Comparison of ENCODE assay signal across 14 cellular contexts in the genomic region with DNA sequence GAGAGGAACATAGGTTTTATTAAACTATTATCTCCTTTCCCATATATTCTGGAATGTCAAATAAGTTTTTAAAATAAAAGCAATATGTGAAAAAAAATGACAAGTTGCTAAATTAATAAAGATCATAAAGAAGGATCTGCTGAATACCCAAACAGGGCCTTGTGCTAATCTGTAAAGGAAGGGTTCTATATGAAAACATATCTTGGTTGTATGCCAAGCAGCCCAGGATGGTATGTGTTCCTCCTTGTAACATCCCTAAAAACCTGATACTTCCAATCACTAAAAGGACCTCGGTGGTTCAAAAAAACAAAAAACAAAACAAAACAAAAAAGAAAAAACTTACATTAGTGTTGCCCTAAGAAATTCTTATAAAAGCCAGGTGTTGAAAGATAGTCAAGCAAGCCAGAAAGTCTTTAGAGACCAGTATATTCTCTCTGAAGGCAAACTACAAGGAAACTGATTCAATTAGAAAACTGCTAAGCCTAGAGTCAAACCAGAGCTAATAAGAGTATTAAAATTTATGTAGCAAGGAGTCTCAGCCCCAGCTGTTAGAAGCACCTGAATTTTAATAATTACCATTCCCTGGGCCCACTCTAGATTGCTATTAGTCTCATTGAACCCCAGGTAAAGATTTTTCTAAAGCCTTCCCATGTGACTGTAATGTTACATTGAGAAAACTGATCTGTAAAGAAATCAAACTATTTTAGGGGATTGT.
A peak's percentile ranks its signal among the peaks of the same experiment; 100 is the strongest.
DNase-seq lines count a peak whose midpoint lies in the region; ATAC-seq and TF ChIP-seq lines count a peak whose summit lies in the region.
"Had no signal": no experiment of that assay in that cellular context is flagged by ENCODE, and none has a peak within 500 bp of the region (broad histone marks: within the 10 kb centered on the region; RNA-seq: fewer than 3 reads in every experiment).

No MANE protein-coding gene starts in this region.

- no peak overlapping the region for H2BK15ac ChIP-seq in H9 (ENCODE audit: low read depth, low read length)

- H3K4ac ChIP-seq in H9 (ENCODE audit: low read depth, low read length): no peak overlapping the region

- H3K9ac ChIP-seq in H9 (ENCODE audit: extremely low read depth, insufficient read length, low read length): peak overlapping the region; percentile 99
- H3K9ac ChIP-seq in SU-DHL-6 (ENCODE audit: low read length): peak overlapping the region; percentile 65
- peak overlapping the region; percentile 95 for H3K9ac ChIP-seq in iPS-15b (ENCODE audit: low read depth, low read length)

- no peak overlapping the region for H2BK12ac ChIP-seq in H9 (ENCODE audit: insufficient read length, low read depth, low read length)

- H2BK20ac ChIP-seq in H9 (ENCODE audit: low read depth, low read length, poor library complexity, severe bottlenecking): no peak overlapping the region

- peaks cover 46% of the 10 kb centered on the region for H3F3A ChIP-seq in SU-DHL-6 (ENCODE audit: insufficient read depth)

- H3K27me3 Mint-ChIP-seq in CD4-positive, CD25-positive, alpha-beta regulatory T cell: peaks cover 5% of the 10 kb centered on the region
- peaks cover 3% of the 10 kb centered on the region for H3K27me3 Mint-ChIP-seq in H9 (ENCODE audit: low read depth)
- H3K27me3 Mint-ChIP-seq: activated naive CD8-positive, alpha-beta T cell treated with anti-CD3 and anti-CD28 coated beads, Interleukin-2, amount 10 ng/mL, durations not matched to agents 7 days and 5 days had no signal

- H3K79me2 ChIP-seq in H9 (ENCODE audit: insufficient read depth, low read length) (no peaks in the 10 kb centered on the region; the same call in 1 of the 2 replicates), SU-DHL-6 (ENCODE audit: insufficient read depth, low read length) (no peaks in the 10 kb centered on the region)

- H3K27ac ChIP-seq in CD4-positive, CD25-positive, alpha-beta regulatory T cell (ENCODE audit: insufficient read depth, low read length, poor library complexity, severe bottlenecking): peak overlapping the region; percentile 33
- peak overlapping the region; percentile 86 for H3K27ac ChIP-seq in H9 (ENCODE audit: insufficient read length, low read depth, low read length)
- peak overlapping the region; percentile 89 for H3K27ac ChIP-seq in SU-DHL-6 (ENCODE audit: low read depth, low read length)
- H3K27ac ChIP-seq: tibial nerve had no signal

- H3K4me1 Mint-ChIP-seq in CD4-positive, CD25-positive, alpha-beta regulatory T cell: peaks cover 13 to 26% (median 21%) of the 10 kb centered on the region in 4 donors
- H3K4me1 Mint-ChIP-seq in H9: peaks cover 25 to 28% of the 10 kb centered on the region in 2 experiments

- H3K27me3 ChIP-seq in CD4-positive, CD25-positive, alpha-beta regulatory T cell (ENCODE audit: control insufficient read depth, insufficient read depth, low read length): no peaks in the 10 kb centered on the region
- H3K27me3 ChIP-seq in H9 (ENCODE audit: insufficient read depth, low read length): no peaks in the 10 kb centered on the region
- H3K27me3 ChIP-seq in SU-DHL-6 (ENCODE audit: low read length): no peaks in the 10 kb centered on the region
- no peaks in the 10 kb centered on the region for H3K27me3 ChIP-seq in iPS-15b (ENCODE audit: control insufficient read depth, insufficient read depth, low read length)

- H2BK5ac ChIP-seq in H9 (ENCODE audit: insufficient read length, low read length): no peak overlapping the region

- no peak overlapping the region for H3K18ac ChIP-seq in H9 (ENCODE audit: insufficient read length, low read depth, low read length)

- H3K4me2 ChIP-seq in H9 (ENCODE audit: insufficient read depth, insufficient read length, low read length): peak overlapping the region; percentile 92
- peak overlapping the region; percentile 73 for H3K4me2 ChIP-seq in SU-DHL-6 (ENCODE audit: low read depth, low read length, poor library complexity, severe bottlenecking)

- H3K9me3 ChIP-seq in CD4-positive, CD25-positive, alpha-beta regulatory T cell (ENCODE audit: control insufficient read depth in 2 of 2, low read length in 2 of 2): no peaks in the 10 kb centered on the region
- no peaks in the 10 kb centered on the region for H3K9me3 ChIP-seq in H9 (ENCODE audit: control insufficient read depth, low read depth, low read length)
- no peaks in the 10 kb centered on the region for H3K9me3 ChIP-seq in SU-DHL-6 (ENCODE audit: insufficient read depth, low read length)
- H3K9me3 ChIP-seq in iPS-15b (ENCODE audit: control insufficient read depth, insufficient read depth, low read length): no peaks in the 10 kb centered on the region
- H3K9me3 ChIP-seq: tibial nerve had no signal

- no peak overlapping the region for H3K56ac ChIP-seq in H9 (ENCODE audit: insufficient read length, low read depth, low read length)

- whole genome bisulfite sequencing in H9 (ENCODE audit: extremely low coverage, insufficient read length, low lambda C conversion rate): no CpG with 5 or more reads among the region's 1 CpG

- H3K9me3 Mint-ChIP-seq in CD4-positive, CD25-positive, alpha-beta regulatory T cell: no peaks in the 10 kb centered on the region
- no peaks in the 10 kb centered on the region for H3K9me3 Mint-ChIP-seq in H9
- H3K9me3 Mint-ChIP-seq: activated naive CD8-positive, alpha-beta T cell treated with anti-CD3 and anti-CD28 coated beads, Interleukin-2, amount 10 ng/mL, durations not matched to agents 7 days and 5 days had no signal

- H3K27ac Mint-ChIP-seq in CD4-positive, CD25-positive, alpha-beta regulatory T cell: peak overlapping the region in 2 of 3 donors; percentile 15 to 48
- peak overlapping the region; percentile 92 to 98 (median 96); a peak in 6 of 7 replicates for H3K27ac Mint-ChIP-seq in H9

- peak overlapping the region in 2 of 4 donors; percentile 57 to 70 for H3K4me3 Mint-ChIP-seq in CD4-positive, CD25-positive, alpha-beta regulatory T cell
- no peak overlapping the region for H3K4me3 Mint-ChIP-seq in H9
- H3K4me3 Mint-ChIP-seq: activated naive CD8-positive, alpha-beta T cell treated with anti-CD3 and anti-CD28 coated beads, Interleukin-2, amount 10 ng/mL, durations not matched to agents 7 days and 5 days had no signal

- no peaks in the 10 kb centered on the region for H4K20me1 ChIP-seq in H9 (ENCODE audit: control insufficient read depth, insufficient read depth, insufficient read length)
- H4K20me1 ChIP-seq in SU-DHL-6 (ENCODE audit: low read depth, low read length): no peaks in the 10 kb centered on the region

- DNase-seq in CD4-positive, CD25-positive, alpha-beta regulatory T cell: peak in 1 of 3 donors; percentile 35
- DNase-seq in H9 (no peak), NCI-H1436 treated with DMSO at 0.1 percent for 48 hours (lab: John Stamatoyannopoulos, UW) (no peak), NCI-H128 (lab: John Stamatoyannopoulos, UW; ENCODE audit: unreplicated experiment) (no peak), GM19240 (ENCODE audit: insufficient read length, low spot score) (no peak), NCI-H226 (no peak)
- DNase-seq: activated CD4-positive, alpha-beta T cell treated with anti-CD3 and anti-CD28 coated beads for 4 hours; activated naive CD8-positive, alpha-beta T cell treated with anti-CD3 and anti-CD28 coated beads, Interleukin-2, amount 10 ng/mL, durations not matched to agents 7 days and 5 days; GOT3; NCI-H2081; SHP77 treated with DMSO at 0.1 percent for 48 hours had no signal

- ATAC-seq in CD4-positive, CD25-positive, alpha-beta regulatory T cell (ENCODE audit: low read depth in 2 of 2): no peak

- H3T11ph ChIP-seq in H9 (ENCODE audit: low read length): no peak overlapping the region

- peaks cover 23% of the 10 kb centered on the region for H3K23me2 ChIP-seq in H9 (ENCODE audit: insufficient read length, low read depth, low read length, poor library complexity, severe bottlenecking)

- no peak overlapping the region for H2BK120ac ChIP-seq in H9 (ENCODE audit: low read depth, low read length, poor library complexity, severe bottlenecking)

- H3K4me1 ChIP-seq in CD4-positive, CD25-positive, alpha-beta regulatory T cell (ENCODE audit: control insufficient read depth, insufficient read depth, low read length, poor library complexity, severe bottlenecking): peaks cover 34% of the 10 kb centered on the region
- H3K4me1 ChIP-seq in H9 (ENCODE audit: insufficient read depth, low read length): no peaks in the 10 kb centered on the region; the same call in 1 of the 2 replicates
- H3K4me1 ChIP-seq in iPS-15b (ENCODE audit: control insufficient read depth, insufficient read depth, low read length): peaks cover 2% of the 10 kb centered on the region

- no peak overlapping the region for H2AK5ac ChIP-seq in H9 (ENCODE audit: insufficient read length, low read length)

- H3K4me3 ChIP-seq in CD4-positive, CD25-positive, alpha-beta regulatory T cell (ENCODE audit: low read depth, low read length): peak overlapping the region; percentile 98
- H3K4me3 ChIP-seq in SU-DHL-6 (ENCODE audit: insufficient read depth, low read length, poor library complexity, severe bottlenecking) (peak overlapping the region; percentile 50), iPS-15b (ENCODE audit: low read depth, low read length) (peak overlapping the region; percentile 90)
- H3K4me3 ChIP-seq: tibial nerve had no signal

- no peak overlapping the region for H4K8ac ChIP-seq in H9 (replicated peaks; ENCODE audit: insufficient read length, low read depth, low read length)

- H3K23ac ChIP-seq in H9 (ENCODE audit: insufficient read length, low read depth, low read length): no peak overlapping the region

- H3K36me3 Mint-ChIP-seq in CD4-positive, CD25-positive, alpha-beta regulatory T cell: no peaks in the 10 kb centered on the region
- H3K36me3 Mint-ChIP-seq in H9 (ENCODE audit: insufficient read depth in 1 of 3, low read depth in 3 of 3): no peaks in the 10 kb centered on the region; a peak in 2 of 7 replicates
- H3K36me3 Mint-ChIP-seq: activated naive CD8-positive, alpha-beta T cell treated with anti-CD3 and anti-CD28 coated beads, Interleukin-2, amount 10 ng/mL, durations not matched to agents 7 days and 5 days had no signal

- no peaks in the 10 kb centered on the region for H3K36me3 ChIP-seq in CD4-positive, CD25-positive, alpha-beta regulatory T cell (ENCODE audit: control insufficient read depth, insufficient read depth, low read length)
- H3K36me3 ChIP-seq in SU-DHL-6 (ENCODE audit: low read length) (no peaks in the 10 kb centered on the region), iPS-15b (ENCODE audit: control insufficient read depth, insufficient read depth, low read length) (no peaks in the 10 kb centered on the region)
- H3K36me3 ChIP-seq: tibial nerve had no signal

- H4K5ac ChIP-seq in H9 (ENCODE audit: insufficient read length, low read depth, low read length): no peak overlapping the region

- no peaks in the 10 kb centered on the region for H3K9me2 ChIP-seq in SU-DHL-6 (replicated peaks; ENCODE audit: insufficient read depth, low read length)

- no peaks in the 10 kb centered on the region for H3K79me1 ChIP-seq in H9 (ENCODE audit: insufficient read depth, low read depth, low read length, poor library complexity, severe bottlenecking)

- H3K14ac ChIP-seq in H9 (ENCODE audit: insufficient read depth, low read length): no peak overlapping the region; the same call in 1 of the 2 replicates

- no peak overlapping the region for H2AFZ ChIP-seq in H9 (ENCODE audit: low read length)
- H2AFZ ChIP-seq in SU-DHL-6 (ENCODE audit: low read depth, low read length, severe bottlenecking): no peak overlapping the region

- H4K91ac ChIP-seq in H9 (ENCODE audit: insufficient read length, low read depth, low read length): no peak overlapping the region

- no peak for TF ChIP-seq CTCF in H9 (conservative IDR thresholded peaks at IDR 0.05)
- TF ChIP-seq CTCF in SU-DHL-6 (IDR thresholded peaks at IDR 0.05; ENCODE audit: insufficient read depth, low read length, poor library complexity, severe bottlenecking): no peak

Comparison
In these comparisons a context has a peak if more than half of its experiments do, and no peak if none do; other contexts are left out.
1. H3K27ac ChIP-seq: peak in every context shown above with its lines; median percentile 89 in SU-DHL-6; 86 in H9; 33 in CD4-positive, CD25-positive, alpha-beta regulatory T cell.